21 cellular contexts compared by ENCODE assay signal in the genomic region with DNA sequence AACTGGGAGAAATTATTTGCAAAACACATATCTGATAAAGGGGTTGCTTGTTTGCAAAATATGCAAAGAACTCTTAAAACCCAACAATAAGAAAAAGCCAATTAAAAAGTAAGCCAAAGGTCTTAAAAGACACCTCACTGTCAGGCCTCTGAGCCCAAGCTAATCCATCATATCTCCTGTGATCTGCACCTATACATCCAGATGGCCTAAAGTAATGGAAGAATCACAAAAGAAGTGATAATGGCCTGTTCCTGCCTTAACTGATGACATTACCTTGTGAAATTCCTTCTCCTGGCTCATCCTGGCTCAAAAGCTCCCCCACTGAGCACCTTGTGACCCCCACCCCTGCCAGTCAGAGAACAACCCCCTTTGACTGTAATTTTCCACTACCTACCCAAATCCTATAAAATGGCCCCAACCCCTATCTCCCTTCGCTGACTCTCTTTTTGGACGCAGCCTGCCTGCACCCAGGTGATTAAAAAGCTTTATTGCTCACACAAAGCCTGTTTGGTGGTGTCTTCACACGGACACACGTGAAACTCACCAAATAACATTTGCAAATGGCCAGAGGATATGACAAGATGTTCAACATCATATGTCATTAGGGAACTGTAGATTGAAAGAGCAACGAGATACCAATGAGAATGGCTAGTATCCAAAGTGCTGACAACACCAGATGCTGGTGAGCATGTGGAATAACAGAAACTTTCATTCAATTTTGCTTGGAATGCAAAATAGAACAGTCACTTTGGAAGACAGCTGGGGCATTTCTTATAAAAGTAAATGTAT.
DNase-seq lines count a peak whose midpoint lies in the region; ATAC-seq and TF ChIP-seq lines count a peak whose summit lies in the region.
"Had no signal": no experiment of that assay in that cellular context is flagged by ENCODE, and none has a peak within 500 bp of the region (broad histone marks: within the 10 kb centered on the region; RNA-seq: fewer than 3 reads in every experiment).

No MANE protein-coding gene starts in this region.

- H3K36me3 Mint-ChIP-seq in CD14-positive monocyte, result no peaks in the 10 kb centered on the region
- H3K36me3 Mint-ChIP-seq: CD4-positive, CD25-positive, alpha-beta regulatory T cell had no signal

- no peak overlapping the region for H3K27ac Mint-ChIP-seq in CD14-positive monocyte
- H3K27ac Mint-ChIP-seq: B cell; CD4-positive, CD25-positive, alpha-beta regulatory T cell had no signal

- H3K27me3 ChIP-seq in heart right ventricle, result no peaks in the 10 kb centered on the region

- H3K9me3 ChIP-seq in heart right ventricle, result no peaks in the 10 kb centered on the region

- no peaks in the 10 kb centered on the region for H3K36me3 ChIP-seq in heart right ventricle

- peaks cover 0 to 4% (median 2%) of the 10 kb centered on the region in 7 donors for H3K9me3 Mint-ChIP-seq in CD14-positive monocyte

- TF ChIP-seq POLR2A in lower leg skin (IDR thresholded peaks at IDR 0.05), result no peak

- H3K4me1 ChIP-seq in heart right ventricle, result no peaks in the 10 kb centered on the region

- ATAC-seq in Right ventricle myocardium superior (ENCODE audit: poor library complexity), result peak; percentile 46
- no peak for ATAC-seq in heart right ventricle
- ATAC-seq in GM18868 (IDR thresholded peaks at IDR 0.05; ENCODE audit: unreplicated experiment), result no peak
- ATAC-seq: Right ventricle myocardium inferior had no signal

- TF ChIP-seq CTCF in heart right ventricle (IDR thresholded peaks at IDR 0.05) (no peak), CD14-positive monocyte (IDR thresholded peaks at IDR 0.05) (no peak), lower leg skin (IDR thresholded peaks at IDR 0.05) (no peak)

- H3K4me3 Mint-ChIP-seq in CD14-positive monocyte, result no peak overlapping the region
- H3K4me3 Mint-ChIP-seq: B cell; CD4-positive, CD25-positive, alpha-beta regulatory T cell had no signal

- no peak overlapping the region for H3K27ac ChIP-seq in heart right ventricle
- H3K27ac ChIP-seq: SK-N-MC had no signal

- 23 to 30% methylated on average over 5 of the region's 5 CpGs for WGBS in heart right ventricle, 2 donors
- WGBS in lower leg skin, 2 donors, result 57 to 58% methylated on average over 5 of the region's 5 CpGs

- no peak for DNase-seq in Right ventricle myocardium superior
- DNase-seq in heart right ventricle, result no peak
- DNase-seq in NCI-H82 treated with DMSO at 0.1 percent for 48 hours (lab: John Stamatoyannopoulos, UW; ENCODE audit: unreplicated experiment), result peak; percentile 26
- peak; percentile 45 for DNase-seq in iPS DF 19.7 (ENCODE audit: low read depth, low spot score)
- DNase-seq in NCI-H146 (lab: John Stamatoyannopoulos, UW), result no peak
- DNase-seq in CD14-positive monocyte (ENCODE audit: low spot score), result no peak
- no peak for DNase-seq in lower leg skin (ENCODE audit: low spot score in 2 of 2)
- DNase-seq: 8988T; CD4-positive, CD25-positive, alpha-beta regulatory T cell; COR-L47; DMS 273 treated with DMSO at 0.1 percent for 48 hours; GF-D8; NCI-H1417 treated with DMSO at 0.1 percent for 48 hours; NCI-H2029; NCI-H2171; NCI-H69; NK-92 treated with Interleukin-12 subunit alpha and Interleukin-12 subunit beta, amount 100 ng/mL, for 24 hours had no signal

- H3K4me3 ChIP-seq in heart right ventricle, result no peak overlapping the region
- no peak overlapping the region for H3K4me3 ChIP-seq in lower leg skin (ENCODE audit: low read depth, poor library complexity, severe bottlenecking)
- H3K4me3 ChIP-seq: SK-N-MC had no signal

- peaks cover 4% of the 10 kb centered on the region for H3K4me1 Mint-ChIP-seq in CD14-positive monocyte
- H3K4me1 Mint-ChIP-seq: B cell; CD4-positive, CD25-positive, alpha-beta regulatory T cell had no signal

- intact Hi-C loops in Right ventricle myocardium superior (cut with DNase I) (no loop called here), heart right ventricle (cut with DNase I) (no loop called here), CD14-positive monocyte (cut with micrococcal nuclease) (no loop called here), lower leg skin (cut with DNase I; ENCODE audit: low total_unique reads) (no loop called here)

- no peaks in the 10 kb centered on the region for H3K27me3 Mint-ChIP-seq in CD14-positive monocyte (ENCODE audit: low read depth in 3 of 3)
- H3K27me3 Mint-ChIP-seq: B cell; CD4-positive, CD25-positive, alpha-beta regulatory T cell had no signal

Comparison
In these comparisons a context has a peak if more than half of its experiments do, and no peak if none do; other contexts are left out.
1. DNase-seq: peak in NCI-H82 treated with DMSO at 0.1 percent for 48 hours (single experiment) and iPS DF 19.7 (single experiment); none in Right ventricle myocardium superior (single experiment), heart right ventricle (0 of 2), NCI-H146 (single experiment), CD14-positive monocyte (single experiment) and lower leg skin (0 of 2).